Comparison of ENCODE assay signal across 9 cellular contexts in genomic region chr14:95482967-95483842, GRCh38. TPM values are rescaled to one million over a fixed set of nuclear protein-coding genes. Genes with fewer than 3 reads are reported as not detected.
DNase-seq lines count a peak whose midpoint lies in the region; ATAC-seq and TF ChIP-seq lines count a peak whose summit lies in the region.
"Had no signal": no experiment of that assay in that cellular context is flagged by ENCODE, and none has a peak within 500 bp of the region (broad histone marks: within the 10 kb centered on the region; RNA-seq: fewer than 3 reads in every experiment).

No MANE protein-coding gene starts in this region.

- H3K9me3 Mint-ChIP-seq in stimulated activated naive CD8-positive, alpha-beta T cell treated with anti-CD3 and anti-CD28 coated beads, Interleukin-15, Interleukin-2, amounts not matched to agents 100 ng/mL and 50 ng/mL, for 24 hours, result no peaks in the 10 kb centered on the region
- no peaks in the 10 kb centered on the region for H3K9me3 Mint-ChIP-seq in stimulated activated naive CD8-positive, alpha-beta T cell treated with anti-CD3 and anti-CD28 coated beads, Interleukin-15, amount 100 ng/mL, for 72 hours

- H3K36me3 Mint-ChIP-seq in stimulated activated naive CD8-positive, alpha-beta T cell treated with anti-CD3 and anti-CD28 coated beads, Interleukin-15, Interleukin-2, amounts not matched to agents 100 ng/mL and 50 ng/mL, for 24 hours (ENCODE audit: low read depth), result peaks cover 13% of the 10 kb centered on the region

- no peak for TF ChIP-seq CTCF in dorsolateral prefrontal cortex (IDR thresholded peaks at IDR 0.05 in 54 of 56, conservative IDR thresholded peaks at IDR 0.05 in 2 of 56; ENCODE audit: low read depth in 1 of 56, partially characterized antibody in 56 of 56)

- peaks cover 47% of the 10 kb centered on the region for H3K4me1 Mint-ChIP-seq in stimulated activated naive CD8-positive, alpha-beta T cell treated with anti-CD3 and anti-CD28 coated beads, Interleukin-15, Interleukin-2, amounts not matched to agents 100 ng/mL and 50 ng/mL, for 24 hours (ENCODE audit: low read depth)
- peaks cover 74% of the 10 kb centered on the region for H3K4me1 Mint-ChIP-seq in stimulated activated naive CD8-positive, alpha-beta T cell treated with anti-CD3 and anti-CD28 coated beads, Interleukin-15, amount 100 ng/mL, for 72 hours

- H3K27ac ChIP-seq in dorsolateral prefrontal cortex, result peak overlapping the region in 49 of 59 donors; percentile 0 to 81 (median 59)

- H3K27ac Mint-ChIP-seq in stimulated activated naive CD8-positive, alpha-beta T cell treated with anti-CD3 and anti-CD28 coated beads, Interleukin-15, Interleukin-2, amounts not matched to agents 100 ng/mL and 50 ng/mL, for 24 hours, result peak overlapping the region; percentile 61
- no peak overlapping the region for H3K27ac Mint-ChIP-seq in stimulated activated naive CD8-positive, alpha-beta T cell treated with anti-CD3 and anti-CD28 coated beads, Interleukin-15, amount 100 ng/mL, for 72 hours

- no peak for ATAC-seq in stimulated activated naive CD8-positive, alpha-beta T cell treated with anti-CD3 and anti-CD28 coated beads, Interleukin-15, amount 100 ng/mL, for 72 hours
- ATAC-seq in GM21447 (IDR thresholded peaks at IDR 0.05; ENCODE audit: unreplicated experiment), result no peak

- H3K4me3 ChIP-seq in dorsolateral prefrontal cortex, result no peak overlapping the region

- H3K27me3 ChIP-seq in dorsolateral prefrontal cortex, result no peaks in the 10 kb centered on the region

- no peak for DNase-seq in stimulated activated naive CD8-positive, alpha-beta T cell treated with anti-CD3 and anti-CD28 coated beads, Interleukin-15, amount 100 ng/mL, for 72 hours
- DNase-seq in dorsolateral prefrontal cortex (peak in 4 of 10 donors; percentile 51 to 88 (median 61)), mucosa of gallbladder (ENCODE audit: low spot score) (peak; percentile 75), NCI-H1105 (lab: John Stamatoyannopoulos, UW) (no peak), GF-D8 (lab: John Stamatoyannopoulos, UW) (no peak)
- no peak for DNase-seq in stimulated activated CD4-positive, alpha-beta T cell treated with anti-CD3 and anti-CD28 coated beads, Interleukin-2, amount 100 ng/mL, for 48 hours
- DNase-seq: DND-41 had no signal

- intact Hi-C loops in dorsolateral prefrontal cortex (cut with DNase I), result no loop called here

- H3K4me3 Mint-ChIP-seq in stimulated activated naive CD8-positive, alpha-beta T cell treated with anti-CD3 and anti-CD28 coated beads, Interleukin-15, Interleukin-2, amounts not matched to agents 100 ng/mL and 50 ng/mL, for 24 hours, result no peak overlapping the region
- no peak overlapping the region for H3K4me3 Mint-ChIP-seq in stimulated activated naive CD8-positive, alpha-beta T cell treated with anti-CD3 and anti-CD28 coated beads, Interleukin-15, amount 100 ng/mL, for 72 hours

- no peaks in the 10 kb centered on the region for H3K27me3 Mint-ChIP-seq in stimulated activated naive CD8-positive, alpha-beta T cell treated with anti-CD3 and anti-CD28 coated beads, Interleukin-15, Interleukin-2, amounts not matched to agents 100 ng/mL and 50 ng/mL, for 24 hours
- H3K27me3 Mint-ChIP-seq in stimulated activated naive CD8-positive, alpha-beta T cell treated with anti-CD3 and anti-CD28 coated beads, Interleukin-15, amount 100 ng/mL, for 72 hours, result no peaks in the 10 kb centered on the region

RNA-seq across cellular contexts. Expression of gene SYNE3, which starts 33.2 kb away (rescaled TPM):
- total RNA-seq in dorsolateral prefrontal cortex (10 to 100 TPM in 85 of 120 experiments, 1 to 10 TPM in 35; 5.1 to 41.5 (median 12.5) TPM), mucosa of gallbladder (9.5 TPM)

RNA-seq across cellular contexts. Expression of gene GLRX5, which starts 51.6 kb away (rescaled TPM):
- total RNA-seq in dorsolateral prefrontal cortex, result 10 to 100 TPM; 17.9 to 48.1 (median 33.3) TPM
- total RNA-seq in mucosa of gallbladder, result 38.6 TPM
